In the genomic region with DNA sequence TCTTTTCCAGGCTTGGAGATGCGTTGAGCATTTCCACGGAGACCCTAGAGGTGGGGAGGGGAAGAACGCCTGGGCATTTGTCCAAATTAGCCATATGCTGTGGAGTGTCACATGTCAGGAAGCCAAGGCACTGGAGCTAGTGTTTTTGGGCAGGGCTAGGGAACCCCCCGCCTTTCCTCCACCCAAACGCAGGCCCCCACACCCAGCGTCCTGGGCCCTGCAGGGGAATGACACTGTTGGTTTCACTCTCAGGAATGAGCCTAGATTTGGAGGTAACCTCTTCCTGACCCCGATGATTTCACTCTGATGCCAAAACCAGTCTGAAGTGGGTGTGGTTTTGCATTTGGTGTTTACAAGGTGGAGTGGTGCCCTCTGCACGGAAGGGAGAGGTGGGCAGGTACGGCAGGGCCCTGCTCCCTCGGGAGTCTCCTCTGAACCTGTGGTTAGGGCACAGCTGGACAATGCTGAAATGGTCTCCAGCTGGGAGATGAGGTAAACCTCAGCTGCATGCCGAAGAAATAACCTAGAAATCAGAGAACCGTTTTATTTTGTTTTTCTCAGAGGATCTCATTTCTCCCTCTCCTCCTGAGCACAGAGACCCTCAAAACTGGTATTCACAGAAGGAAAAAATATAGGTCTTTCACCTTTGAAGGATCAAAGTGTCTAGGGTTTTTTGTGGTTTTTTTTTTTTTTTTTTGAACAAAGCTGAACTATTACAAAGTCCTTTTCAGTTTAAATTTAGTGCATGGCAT, we compare ENCODE assay signal across 8 cellular contexts. TPM values are rescaled to one million over a fixed set of nuclear protein-coding genes. Genes with fewer than 3 reads are reported as not detected.
DNase-seq lines count a peak whose midpoint lies in the region; ATAC-seq, FAIRE-seq and TF ChIP-seq lines count a peak whose summit lies in the region.

No MANE protein-coding gene starts in this region.

- no peak for FAIRE-seq in HTR-8/SVneo (lab: Jason Lieb, UNC)

- no peak for TF ChIP-seq CTCF in PC-9 (conservative IDR thresholded peaks at IDR 0.05)

- CTCF ChIA-PET in PC-9 (lab: Charles Lee): interaction anchor here (0.6 to 0.8 kb wide), 4 partner anchors 76 to 1462 kb away, joined by 3 to 14 read pairs (median 6); no protein-coding TSS in a partner anchor

- intact Hi-C loops in PC-9 (cut with micrococcal nuclease; ENCODE audit: unreplicated experiment): loop anchor here (5.0 kb wide), 1 partner anchor 117 kb away; no protein-coding TSS in a partner anchor

- H3K79me2 ChIP-seq in PC-9 (ENCODE audit: low read depth): peaks cover 10% of the 10 kb centered on the region

- DNase-seq in A172 (ENCODE audit: low spot score) (peak; percentile 56), PC-9 (peak; percentile 47 to 88), dermis blood vessel endothelial cell (peak; percentile 60), HTR-8/SVneo (ENCODE audit: insufficient read length, low spot score) (no peak), medulla oblongata (ENCODE audit: extremely low spot score) (no peak)
- DNase-seq in stimulated activated CD4-positive, alpha-beta T cell treated with anti-CD3 and anti-CD28 coated beads, Interleukin-12 subunit alpha, Interleukin-12 subunit beta, amount 100 ng/mL, for 4 hours: peak; percentile 2

- BruUV-seq in PC-9 (replicated peaks; lab: Mats Ljungman, UMichigan): no TSS peak

- peaks cover 23% of the 10 kb centered on the region for H3K4me1 ChIP-seq in PC-9 (replicated peaks; ENCODE audit: insufficient read depth)

- H3K27ac ChIP-seq in PC-9: peak overlapping the region; percentile 74

- H3K4me2 ChIP-seq in PC-9: peak overlapping the region; percentile 59

- ATAC-seq in GM18520 (IDR thresholded peaks at IDR 0.05; ENCODE audit: unreplicated experiment) (peak; percentile 44), HG03064 (IDR thresholded peaks at IDR 0.05; ENCODE audit: low read depth, unreplicated experiment) (peak; percentile 45)

- POLR2A ChIA-PET in PC-9 (lab: Charles Lee; ENCODE audit: unreplicated experiment): interaction anchor here (0.6 kb wide), 1 partner anchor 1416 kb away, joined by 11 read pairs; no protein-coding TSS in a partner anchor

- no peak overlapping the region for H3K4me3 ChIP-seq in PC-9

- H3K9me3 ChIP-seq in PC-9 (ENCODE audit: insufficient read depth, low read depth): no peaks in the 10 kb centered on the region

- peaks cover 24% of the 10 kb centered on the region; the same call in 1 of the 2 replicates for H3K36me3 ChIP-seq in PC-9 (ENCODE audit: low read depth)

- H4K20me1 ChIP-seq in PC-9 (ENCODE audit: insufficient read depth): peaks cover 11% of the 10 kb centered on the region; the same call in 1 of the 2 replicates

- no peaks in the 10 kb centered on the region for H3K9me2 ChIP-seq in PC-9 (ENCODE audit: insufficient read depth)

- H2AFZ ChIP-seq in PC-9: no peak overlapping the region

- H3F3A ChIP-seq in PC-9 (ENCODE audit: insufficient read depth, low read depth): peaks cover 35% of the 10 kb centered on the region; the same call in 1 of the 2 replicates

- H3K27me3 ChIP-seq in PC-9 (ENCODE audit: insufficient read depth, low read depth): no peaks in the 10 kb centered on the region

RNA-seq across cellular contexts. Expression of a gene that starts 29.6 kb away (rescaled TPM):
- total RNA-seq in A172 (2014; rRNA removed; shearing (Covaris generic)): 23.5 and 36.3 TPM in 2 replicates
- total RNA-seq in PC-9 (2021) (53.3 and 65.8 TPM in 2 replicates), dermis blood vessel endothelial cell (38.6 and 56.4 TPM in 2 replicates)

Comparison
In these comparisons a context has a peak if more than half of its experiments do, and no peak if none do; other contexts are left out.
1. DNase-seq: peak in A172 (single experiment), PC-9 (2 of 2), dermis blood vessel endothelial cell (single experiment) and stimulated activated CD4-positive, alpha-beta T cell treated with anti-CD3 and anti-CD28 coated beads, Interleukin-12 subunit alpha, Interleukin-12 subunit beta, amount 100 ng/mL, for 4 hours (single experiment); none in HTR-8/SVneo (single experiment) and medulla oblongata (single experiment).